ENCODE assay signal across 27 cellular contexts in genomic region chr15:62415498-62415897, GRCh38.
"Had no signal": no experiment of that assay in that cellular context is flagged by ENCODE, and none has a peak within 500 bp of the region (broad histone marks: within the 10 kb centered on the region; RNA-seq: fewer than 3 reads in every experiment).

No MANE protein-coding gene starts in this region.

- H3K4me3 ChIP-seq: adrenal gland had no signal

- H3K36me3 ChIP-seq: adrenal gland had no signal

- H3K27ac ChIP-seq: adrenal gland had no signal

- ATAC-seq: activated CD4-positive, alpha-beta T cell treated with anti-CD3 and anti-CD28 coated beads for 36 hours; activated CD4-positive, CD25-positive, alpha-beta regulatory T cell treated with anti-CD3 and anti-CD28 coated beads, Interleukin-2, amount 50 U/mL, for 24 hours; activated naive CD4-positive, alpha-beta T cell treated with anti-CD3 and anti-CD28 coated beads, Interleukin-2, amount 50 U/mL, for 72 hours; activated T-cell treated with anti-CD3 and anti-CD28 coated beads, Interleukin-2, amount 50 U/mL, for 4 hours; Panc1 had no signal

- DNase-seq: activated CD4-positive, alpha-beta T cell treated with anti-CD3 and anti-CD28 coated beads for 36 hours; activated CD4-positive, alpha-beta T cell treated with anti-CD3 and anti-CD28 coated beads, Interleukin-2, amount 10 ng/mL, durations not matched to agents 7 days and 5 days; activated CD4-positive, alpha-beta T cell treated with anti-CD3 and anti-CD28 coated beads, Interleukin-2, amount 50 U/mL, for 48 hours; activated CD8-positive, alpha-beta memory T cell treated with anti-CD3 and anti-CD28 coated beads, Interleukin-2, amount 50 U/mL, for 4 hours; activated gamma-delta T cell treated with Interleukin-2 at 50 U/mL for 16 hours; activated naive CD4-positive, alpha-beta T cell treated with anti-CD3 and anti-CD28 coated beads for 36 hours; activated T-cell treated with anti-CD3 and anti-CD28 coated beads for 4 hours; activated T-cell treated with anti-CD3 and anti-CD28 coated beads, Interleukin-2, amount 50 U/mL, for 4 hours; adrenal gland; caudate nucleus; Karpas-422; KBM-7; NCI-H1105; NCI-H1417 treated with DMSO at 0.1 percent for 48 hours; NCI-H187 treated with DMSO at 0.1 percent for 48 hours; NCI-H2081; NCI-H226; NCI-H446 treated with DMSO at 0.1 percent for 48 hours; NCI-H524; SIG-M5; SW 1271; T-helper 1 cell; T-helper 2 cell; T-helper 9 cell had no signal

- H3K9me3 ChIP-seq: adrenal gland had no signal

- H3K27me3 ChIP-seq: adrenal gland had no signal
